Comparison of ENCODE assay signal across 21 cellular contexts in the genomic region with DNA sequence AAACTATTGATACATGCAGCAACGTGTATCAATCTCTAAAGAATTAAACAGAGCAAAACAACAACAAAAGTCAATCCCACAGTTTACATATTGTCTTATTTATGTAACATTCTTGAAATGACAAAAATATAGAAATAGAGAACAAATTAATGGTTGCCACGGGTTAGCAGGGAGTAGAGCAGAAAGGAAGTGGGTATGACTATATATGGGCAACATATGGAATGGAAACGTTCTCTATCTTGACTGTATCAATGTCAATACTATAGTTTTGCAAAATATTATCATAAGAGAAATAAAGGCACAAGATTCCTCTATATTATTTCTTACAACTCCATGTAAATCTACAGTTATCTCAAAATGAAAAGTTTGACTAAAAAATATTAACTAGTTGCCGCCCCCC. TPM values are rescaled to one million over a fixed set of nuclear protein-coding genes. Genes with fewer than 3 reads are reported as not detected.
DNase-seq lines count a peak whose midpoint lies in the region; TF ChIP-seq lines count a peak whose summit lies in the region.
"Had no signal": no experiment of that assay in that cellular context is flagged by ENCODE, and none has a peak within 500 bp of the region (broad histone marks: within the 10 kb centered on the region; RNA-seq: fewer than 3 reads in every experiment).

No MANE protein-coding gene starts in this region.

- POLR2A ChIA-PET in SK-N-SH (lab: Yijun Ruan, JAX) = no interaction called here

- no peak for TF ChIP-seq EP300 in SK-N-SH (IDR thresholded peaks at IDR 0.05; ENCODE audit: borderline replicate concordance in 1 of 2, low read depth in 1 of 2, low read length in 1 of 2)

- no peak for TF ChIP-seq CTCF in endodermal cell (conservative IDR thresholded peaks at IDR 0.05)
- no peak for TF ChIP-seq CTCF in neural progenitor cell (IDR thresholded peaks at IDR 0.05)
- TF ChIP-seq CTCF in SK-N-SH (IDR thresholded peaks at IDR 0.05) = no peak
- no peak for TF ChIP-seq CTCF in tibial artery (IDR thresholded peaks at IDR 0.05)

- intact Hi-C loops in tibial artery (cut with DNase I; ENCODE audit: low total_unique reads) = no loop called here

- H3K9me3 ChIP-seq in HUES48 (ENCODE audit: control insufficient read depth, insufficient read depth, low read length) (peaks cover 4% of the 10 kb centered on the region), endodermal cell (ENCODE audit: control insufficient read depth, low read length) (peaks cover 21% of the 10 kb centered on the region), neural progenitor cell (ENCODE audit: low read depth) (no peaks in the 10 kb centered on the region), SK-N-SH (no peaks in the 10 kb centered on the region), tibial artery (no peaks in the 10 kb centered on the region)
- H3K9me3 ChIP-seq: SJSA1 had no signal

- H3K27me3 ChIP-seq in HUES48 (ENCODE audit: control insufficient read depth, insufficient read depth, low read length) (no peaks in the 10 kb centered on the region), endodermal cell (ENCODE audit: control insufficient read depth, insufficient read depth, low read length, poor library complexity, severe bottlenecking) (no peaks in the 10 kb centered on the region), neural progenitor cell (no peaks in the 10 kb centered on the region), SK-N-SH (ENCODE audit: insufficient read depth) (no peaks in the 10 kb centered on the region), tibial artery (no peaks in the 10 kb centered on the region)
- H3K27me3 ChIP-seq: SJSA1 had no signal

- H3K4me3 ChIP-seq in HUES48 (ENCODE audit: low read depth, low read length) (no peak overlapping the region), endodermal cell (ENCODE audit: low read length) (no peak overlapping the region), neural progenitor cell (peak overlapping the region; percentile 31), SK-N-SH (ENCODE audit: low read depth in 2 of 2, low read length in 1 of 2) (no peak overlapping the region), tibial artery (no peak overlapping the region)
- H3K4me3 ChIP-seq: GM12878, GM23248, SJSA1 had no signal

- H3K9me3 Mint-ChIP-seq in endodermal cell = peaks cover 43% of the 10 kb centered on the region
- H3K9me3 Mint-ChIP-seq in neural progenitor cell = peaks cover 14% of the 10 kb centered on the region

- no peak for TF ChIP-seq RAD21 in SK-N-SH (IDR thresholded peaks at IDR 0.05; ENCODE audit: low read length)

- H3K9ac ChIP-seq in HUES48 (ENCODE audit: low read depth, low read length) (no peak overlapping the region), endodermal cell (ENCODE audit: extremely low read depth, low read length, poor library complexity, severe bottlenecking) (no peak overlapping the region), neural progenitor cell (no peak overlapping the region), SK-N-SH (no peak overlapping the region)
- H3K9ac ChIP-seq: GM23248, KMS-11 had no signal

- H2AFZ ChIP-seq in neural progenitor cell (replicated peaks) (peak overlapping the region; percentile 94), SK-N-SH (ENCODE audit: low read depth) (no peak overlapping the region)
- H2AFZ ChIP-seq: GM23248 had no signal

- H3K4me2 ChIP-seq in neural progenitor cell (peak overlapping the region; percentile 67), SK-N-SH (no peak overlapping the region)
- H3K4me2 ChIP-seq: KMS-11 had no signal

- CTCF ChIA-PET in SK-N-SH (lab: Yijun Ruan, JAX) = interaction anchor here (1.0 kb wide), 1 partner anchor 360 kb away, joined by 3 read pairs; no protein-coding TSS in a partner anchor

- DNase-seq in NCI-H1105 treated with DMSO at 0.1 percent for 48 hours (lab: John Stamatoyannopoulos, UW) (peak; percentile 12), NCI-H1105 (lab: John Stamatoyannopoulos, UW) (no peak), endodermal cell (no peak), neural progenitor cell (ENCODE audit: low spot score) (no peak), SK-N-SH (no peak), tibial artery (no peak)
- DNase-seq in activated effector memory CD4-positive, alpha-beta T cell treated with anti-CD3 and anti-CD28 coated beads, Interleukin-2, amount 50 U/mL, for 16 hours = no peak
- DNase-seq: 8988T; Calu3; CD4-positive, alpha-beta memory T cell; DND-41; GDM1; GM23248; NCI-H446 treated with DMSO at 0.1 percent for 48 hours; NCI-H82; PC-3 had no signal

- H3K79me2 ChIP-seq in neural progenitor cell (ENCODE audit: low read depth) (no peaks in the 10 kb centered on the region), SK-N-SH (ENCODE audit: insufficient read depth) (no peaks in the 10 kb centered on the region)

- H4K20me1 ChIP-seq in neural progenitor cell (ENCODE audit: low read depth) (no peaks in the 10 kb centered on the region), SK-N-SH (ENCODE audit: insufficient read depth) (no peaks in the 10 kb centered on the region)

- H3K27me3 Mint-ChIP-seq in endodermal cell (ENCODE audit: insufficient read depth) (peaks cover 3% of the 10 kb centered on the region), neural progenitor cell (ENCODE audit: insufficient read depth, low read depth) (no peaks in the 10 kb centered on the region)
- H3K27me3 Mint-ChIP-seq: CD4-positive, alpha-beta memory T cell had no signal

- no peaks in the 10 kb centered on the region for H3K9me2 ChIP-seq in SK-N-SH

- H3K4me3 Mint-ChIP-seq in endodermal cell (peak overlapping the region; percentile 48), neural progenitor cell (no peak overlapping the region)
- H3K4me3 Mint-ChIP-seq: CD4-positive, alpha-beta memory T cell had no signal

- peaks cover 22% of the 10 kb centered on the region for H3F3A ChIP-seq in neural progenitor cell (ENCODE audit: low read depth)
- no peaks in the 10 kb centered on the region for H3F3A ChIP-seq in SK-N-SH (replicated peaks; ENCODE audit: insufficient read depth)

- H3K36me3 ChIP-seq in HUES48 (ENCODE audit: control insufficient read depth, insufficient read depth, low read length) (no peaks in the 10 kb centered on the region), endodermal cell (ENCODE audit: control insufficient read depth, insufficient read depth, low read length) (no peaks in the 10 kb centered on the region), neural progenitor cell (no peaks in the 10 kb centered on the region), SK-N-SH (replicated peaks in 1 of 2; ENCODE audit: control insufficient read depth in 1 of 2, insufficient read depth in 2 of 2, low read length in 1 of 2) (no peaks in the 10 kb centered on the region), tibial artery (no peaks in the 10 kb centered on the region)
- H3K36me3 ChIP-seq: SJSA1 had no signal

- H3K27ac Mint-ChIP-seq in endodermal cell = no peak overlapping the region
- no peak overlapping the region for H3K27ac Mint-ChIP-seq in neural progenitor cell
- H3K27ac Mint-ChIP-seq: CD4-positive, alpha-beta memory T cell had no signal

- peaks cover 12% of the 10 kb centered on the region for H3K4me1 Mint-ChIP-seq in endodermal cell
- H3K4me1 Mint-ChIP-seq in neural progenitor cell = peaks cover 14% of the 10 kb centered on the region

- 79 to 100% methylated on average over 1 to 3 of the region's 4 CpGs for WGBS in endodermal cell (ENCODE audit: insufficient coverage in 1 of 2, insufficient read length in 1 of 2), 2 experiments
- WGBS in SK-N-SH (ENCODE audit: low lambda C conversion rate) = 41% methylated on average over 4 of the region's 4 CpGs

- H3K36me3 Mint-ChIP-seq in endodermal cell (ENCODE audit: low read depth) (peaks cover 14% of the 10 kb centered on the region), neural progenitor cell (peaks cover 2% of the 10 kb centered on the region)

- H3K27ac ChIP-seq in HUES48 (ENCODE audit: low read depth, low read length) = peak overlapping the region; percentile 79
- H3K27ac ChIP-seq in endodermal cell (ENCODE audit: low read depth, low read length) = no peak overlapping the region
- H3K27ac ChIP-seq in neural progenitor cell = no peak overlapping the region
- no peak overlapping the region for H3K27ac ChIP-seq in SK-N-SH (ENCODE audit: low read depth in 2 of 2, low read length in 1 of 2)
- no peak overlapping the region for H3K27ac ChIP-seq in tibial artery
- H3K27ac ChIP-seq: GM23248, KMS-11, RWPE1, SJSA1 had no signal

- H3K4me1 ChIP-seq in HUES48 (ENCODE audit: control insufficient read depth, insufficient read depth, low read length) = peaks cover 9% of the 10 kb centered on the region
- H3K4me1 ChIP-seq in endodermal cell (ENCODE audit: control insufficient read depth, insufficient read depth, low read length) = no peaks in the 10 kb centered on the region
- peaks cover 17% of the 10 kb centered on the region for H3K4me1 ChIP-seq in neural progenitor cell
- H3K4me1 ChIP-seq in SK-N-SH (ENCODE audit: control insufficient read depth in 1 of 2, insufficient read depth in 2 of 2, low read depth in 1 of 2, low read length in 1 of 2) = no peaks in the 10 kb centered on the region
- H3K4me1 ChIP-seq in tibial artery = no peaks in the 10 kb centered on the region
- H3K4me1 ChIP-seq: SJSA1 had no signal

TF ChIP-seq in SK-N-SH, 30 proteins besides CTCF, POLR2A, EP300 and RAD21:
- TF ChIP-seq SMC3 (IDR thresholded peaks at IDR 0.05; ENCODE audit: low read depth, low read length) = no peak
- no peak for TF ChIP-seq NFIC (IDR thresholded peaks at IDR 0.05; ENCODE audit: borderline replicate concordance)
- TF ChIP-seq RXRA (IDR thresholded peaks at IDR 0.05; ENCODE audit: borderline replicate concordance, low read depth) = no peak

RNA-seq across cellular contexts. Expression of a gene that starts 12.8 kb away (rescaled TPM):
- total RNA-seq in endodermal cell (1 to 10 TPM; 1.8 to 2.7 TPM), neural progenitor cell (ENCODE audit: low replicate concordance) (7.2 and 8.2 TPM in 2 replicates)
- 8.7 TPM for polyA plus RNA-seq in endodermal cell (2013, experiment 1 of 2)
- polyA plus RNA-seq in endodermal cell (2013, experiment 2 of 2) = 7.4 TPM
- polyA plus RNA-seq in SK-N-SH (2012; rRNA removed) = 0.76 and 1.1 TPM in 2 replicates
- 1.2 and 1.7 TPM in 2 replicates for polyA plus RNA-seq in SK-N-SH (2012; cell fraction: cytosol; rRNA removed)
- polyA plus RNA-seq in SK-N-SH (2012; cell fraction: nucleus; rRNA removed) = 0.79 and 1.6 TPM in 2 replicates

RNA-seq across cellular contexts. Expression of a gene that starts 12.9 kb away (rescaled TPM):
- 10 to 100 TPM; 20.8 to 22.6 TPM for total RNA-seq in endodermal cell
- 29.5 TPM for polyA plus RNA-seq in endodermal cell (2013, experiment 1 of 2)
- polyA plus RNA-seq in endodermal cell (2013, experiment 2 of 2) = 25.9 TPM
- 30.9 and 51.3 TPM in 2 replicates for total RNA-seq in neural progenitor cell (ENCODE audit: low replicate concordance)
- 6.8 and 8.4 TPM in 2 replicates for polyA plus RNA-seq in SK-N-SH (2012; rRNA removed)
- polyA plus RNA-seq in SK-N-SH (2012; cell fraction: cytosol; rRNA removed) = 8.7 and 9.6 TPM in 2 replicates
- polyA plus RNA-seq in SK-N-SH (2012; cell fraction: nucleus; rRNA removed) = 6.4 and 11.1 TPM in 2 replicates
